In the genomic region with DNA sequence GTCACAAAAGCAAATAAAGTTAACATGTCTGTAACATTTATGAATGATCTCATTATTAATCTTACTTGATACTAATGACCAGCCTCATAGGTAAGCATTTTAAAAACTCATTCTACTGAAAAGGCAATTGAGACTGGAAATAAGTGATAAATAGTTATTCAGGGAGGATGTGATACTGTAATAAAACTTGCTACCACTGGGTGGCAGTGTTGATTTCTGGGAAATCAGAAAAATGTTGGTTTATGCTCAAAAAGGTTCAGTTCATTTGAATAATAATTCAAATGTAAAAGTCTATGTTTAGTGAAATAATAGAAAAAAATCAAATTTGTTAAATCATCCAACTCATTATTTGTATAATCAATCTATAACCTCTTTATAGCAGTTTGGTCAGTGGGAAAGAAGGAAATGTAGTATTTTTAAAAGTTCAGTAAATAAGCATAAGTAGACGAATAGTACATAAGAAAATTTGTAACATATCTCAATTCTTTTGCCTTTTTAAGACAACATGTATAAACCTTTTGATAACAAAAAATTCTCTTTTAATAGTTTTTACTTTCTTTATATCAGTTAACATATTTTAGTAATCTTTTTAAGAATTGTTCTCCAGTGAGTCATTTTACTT, we compare ENCODE assay signal across 8 cellular contexts. TPM values are rescaled to one million over a fixed set of nuclear protein-coding genes. Genes with fewer than 3 reads are reported as not detected.
DNase-seq lines count a peak whose midpoint lies in the region; ATAC-seq and TF ChIP-seq lines count a peak whose summit lies in the region.

No MANE protein-coding gene starts in this region.

- H3K9me3 ChIP-seq in upper lobe of right lung, result no peaks in the 10 kb centered on the region

- peak; percentile 43 for DNase-seq in AG08395 (ENCODE audit: low spot score)
- DNase-seq in GM10248 (ENCODE audit: extremely low spot score), result peak; percentile 17
- DNase-seq in MV-4-11 (lab: John Stamatoyannopoulos, UW), result peak; percentile 37
- peak; percentile 57 for DNase-seq in activated CD8-positive, alpha-beta T cell treated with anti-CD3 and anti-CD28 coated beads, Interleukin-2, amount 10 ng/mL, durations not matched to agents 7 days and 5 days
- DNase-seq in iris pigment epithelial cell (ENCODE audit: low read depth), result peak; percentile 39
- DNase-seq in upper lobe of right lung, result no peak
- no peak for DNase-seq in hepatic stellate cell (ENCODE audit: low spot score)

- no peaks in the 10 kb centered on the region for H3K9me3 Mint-ChIP-seq in activated CD8-positive, alpha-beta T cell treated with anti-CD3 and anti-CD28 coated beads, Interleukin-2, amount 10 ng/mL, durations not matched to agents 7 days and 5 days (ENCODE audit: insufficient read depth)

- H3K27me3 Mint-ChIP-seq in activated CD8-positive, alpha-beta T cell treated with anti-CD3 and anti-CD28 coated beads, Interleukin-2, amount 10 ng/mL, durations not matched to agents 7 days and 5 days (ENCODE audit: low read depth), result no peaks in the 10 kb centered on the region

- CTCF ChIA-PET in GM10248 (lab: Yijun Ruan, JAX), result interaction anchor here (0.7 to 1.0 kb wide), 2 partner anchors 9 to 11 kb away, joined by 3 to 5 read pairs; no protein-coding TSS in a partner anchor
- CTCF ChIA-PET in activated CD8-positive, alpha-beta T cell treated with anti-CD3 and anti-CD28 coated beads, Interleukin-2, amount 10 ng/mL, durations not matched to agents 7 days and 5 days (lab: Charles Lee), result interaction anchor here (0.6 to 0.9 kb wide), 3 partner anchors 19 to 122 kb away, joined by 3 read pairs; no protein-coding TSS in a partner anchor

- TF ChIP-seq CTCF in GM10248 (IDR thresholded peaks at IDR 0.05; ENCODE audit: control extremely low read depth, extremely low read depth, low read depth, missing control alignments) (peak; percentile 67), upper lobe of right lung (IDR thresholded peaks at IDR 0.05) (peak; percentile 84)

- peaks cover 9% of the 10 kb centered on the region for H3K36me3 Mint-ChIP-seq in activated CD8-positive, alpha-beta T cell treated with anti-CD3 and anti-CD28 coated beads, Interleukin-2, amount 10 ng/mL, durations not matched to agents 7 days and 5 days (ENCODE audit: low read depth)

- peaks cover 25% of the 10 kb centered on the region for H3K4me1 Mint-ChIP-seq in activated CD8-positive, alpha-beta T cell treated with anti-CD3 and anti-CD28 coated beads, Interleukin-2, amount 10 ng/mL, durations not matched to agents 7 days and 5 days (ENCODE audit: low read depth)

- no peak overlapping the region for H3K4me3 ChIP-seq in upper lobe of right lung

- no peak overlapping the region for H3K4me3 Mint-ChIP-seq in activated CD8-positive, alpha-beta T cell treated with anti-CD3 and anti-CD28 coated beads, Interleukin-2, amount 10 ng/mL, durations not matched to agents 7 days and 5 days

- peaks cover 19% of the 10 kb centered on the region for H3K4me1 ChIP-seq in upper lobe of right lung

- intact Hi-C loops in upper lobe of right lung (cut with DNase I), result no loop called here

- H3K27me3 ChIP-seq in upper lobe of right lung, result no peaks in the 10 kb centered on the region

- H3K27ac ChIP-seq in upper lobe of right lung, result no peak overlapping the region

- no peak overlapping the region for H3K27ac Mint-ChIP-seq in activated CD8-positive, alpha-beta T cell treated with anti-CD3 and anti-CD28 coated beads, Interleukin-2, amount 10 ng/mL, durations not matched to agents 7 days and 5 days

- H3K36me3 ChIP-seq in upper lobe of right lung, result peaks cover 5% of the 10 kb centered on the region

- POLR2A ChIA-PET in GM10248 (lab: Yijun Ruan, JAX), result no interaction called here
- POLR2A ChIA-PET in activated CD8-positive, alpha-beta T cell treated with anti-CD3 and anti-CD28 coated beads, Interleukin-2, amount 10 ng/mL, durations not matched to agents 7 days and 5 days (lab: Charles Lee), result no interaction called here

- no peak for ATAC-seq in activated CD8-positive, alpha-beta T cell treated with anti-CD3 and anti-CD28 coated beads, Interleukin-2, amount 10 ng/mL, durations not matched to agents 7 days and 5 days
- ATAC-seq in upper lobe of right lung (peak; percentile 47), GM19023 (IDR thresholded peaks at IDR 0.05; ENCODE audit: unreplicated experiment) (no peak)

RNA-seq across cellular contexts. Expression of a gene that starts 9.6 kb away (rescaled TPM):
- total RNA-seq in activated CD8-positive, alpha-beta T cell treated with anti-CD3 and anti-CD28 coated beads, Interleukin-2, amount 10 ng/mL, durations not matched to agents 7 days and 5 days, result 1 to 10 TPM; 5.8 to 6.6 TPM
- total RNA-seq in upper lobe of right lung, result 12.8 TPM

RNA-seq across cellular contexts. Expression of a gene that starts 12.4 kb away (rescaled TPM):
- 1 to 10 TPM; 6.9 to 8.0 TPM for total RNA-seq in activated CD8-positive, alpha-beta T cell treated with anti-CD3 and anti-CD28 coated beads, Interleukin-2, amount 10 ng/mL, durations not matched to agents 7 days and 5 days
- total RNA-seq in upper lobe of right lung, result 10.9 TPM

RNA-seq across cellular contexts. Expression of a gene that starts 41.8 kb away (rescaled TPM):
- total RNA-seq in activated CD8-positive, alpha-beta T cell treated with anti-CD3 and anti-CD28 coated beads, Interleukin-2, amount 10 ng/mL, durations not matched to agents 7 days and 5 days, result 1 to 10 TPM; 3.1 to 5.2 TPM
- total RNA-seq in upper lobe of right lung, result 12.2 TPM

Comparison
In these comparisons a context has a peak if more than half of its experiments do, and no peak if none do; other contexts are left out.
1. DNase-seq: peak in AG08395 (single experiment), GM10248 (single experiment), MV-4-11 (single experiment), activated CD8-positive, alpha-beta T cell treated with anti-CD3 and anti-CD28 coated beads, Interleukin-2, amount 10 ng/mL, durations not matched to agents 7 days and 5 days (single experiment) and iris pigment epithelial cell (single experiment); none in upper lobe of right lung (single experiment) and hepatic stellate cell (single experiment).